In genomic region chr10:130809181-130809580, GRCh38 we compare ENCODE assay signal across 16 cellular contexts.
DNase-seq lines count a peak whose midpoint lies in the region; ATAC-seq and TF ChIP-seq lines count a peak whose summit lies in the region.
"Had no signal": no experiment of that assay in that cellular context is flagged by ENCODE, and none has a peak within 500 bp of the region (broad histone marks: within the 10 kb centered on the region; RNA-seq: fewer than 3 reads in every experiment).

No MANE protein-coding gene starts in this region.

- H3K36me3 Mint-ChIP-seq in osteocyte (ENCODE audit: unreplicated experiment): no peaks in the 10 kb centered on the region
- H3K36me3 Mint-ChIP-seq: CD14-positive monocyte; CD4-positive, alpha-beta memory T cell had no signal

- no peaks in the 10 kb centered on the region for H3K36me3 ChIP-seq in stomach
- H3K36me3 ChIP-seq: BLaER1 had no signal

- no peak for TF ChIP-seq EP300 in stomach (IDR thresholded peaks at IDR 0.05)

- TF ChIP-seq POLR2A in stomach (IDR thresholded peaks at IDR 0.05): no peak

- H3K4me1 ChIP-seq in stomach: no peaks in the 10 kb centered on the region
- H3K4me1 ChIP-seq: A549 had no signal

- peaks cover 0 to 25% (median 0%) of the 10 kb centered on the region in 3 donors for H3K27me3 ChIP-seq in stomach
- H3K27me3 ChIP-seq: BLaER1 had no signal

- no peaks in the 10 kb centered on the region for H3K4me1 Mint-ChIP-seq in osteocyte (ENCODE audit: unreplicated experiment)
- H3K4me1 Mint-ChIP-seq: CD14-positive monocyte; CD4-positive, alpha-beta memory T cell had no signal

- no peaks in the 10 kb centered on the region for H3K27me3 Mint-ChIP-seq in osteocyte (ENCODE audit: unreplicated experiment)
- H3K27me3 Mint-ChIP-seq: CD4-positive, alpha-beta memory T cell had no signal

- WGBS in stomach, 5 donors: 78 to 83% (median 82%) methylated on average over 9 of the region's 9 CpGs

- H3K4me3 Mint-ChIP-seq in osteocyte (ENCODE audit: unreplicated experiment): no peak overlapping the region
- H3K4me3 Mint-ChIP-seq: CD14-positive monocyte; CD4-positive, alpha-beta memory T cell; H9 had no signal

- H3K9me3 Mint-ChIP-seq in osteocyte (ENCODE audit: unreplicated experiment): peaks cover 28% of the 10 kb centered on the region
- H3K9me3 Mint-ChIP-seq: H9 had no signal

- TF ChIP-seq CTCF in osteocyte (IDR thresholded peaks at IDR 0.05) (no peak), stomach (IDR thresholded peaks at IDR 0.05) (no peak)

- intact Hi-C loops in stomach (cut with DNase I; ENCODE audit: low total_unique reads): no loop called here

- no peak overlapping the region for H3K27ac ChIP-seq in stomach
- H3K27ac ChIP-seq: 22Rv1, A549, BLaER1 had no signal

- no peak for ATAC-seq in left lobe of liver
- ATAC-seq: A549, HepG2 had no signal

- no peak overlapping the region for H3K27ac Mint-ChIP-seq in osteocyte (ENCODE audit: unreplicated experiment)
- H3K27ac Mint-ChIP-seq: CD14-positive monocyte; CD4-positive, alpha-beta memory T cell; H9 had no signal

- no peak overlapping the region for H3K4me3 ChIP-seq in stomach
- H3K4me3 ChIP-seq: A549, BLaER1 had no signal

- peaks cover 0 to 7% (median 0%) of the 10 kb centered on the region in 4 donors for H3K9me3 ChIP-seq in stomach
- H3K9me3 ChIP-seq: A549 had no signal

- peak; percentile 35 for DNase-seq in activated CD8-positive, alpha-beta memory T cell treated with anti-CD3 and anti-CD28 coated beads for 24 hours
- DNase-seq in activated CD8-positive, alpha-beta memory T cell treated with anti-CD3 and anti-CD28 coated beads, Interleukin-2, amount 50 U/mL, for 48 hours: no peak
- DNase-seq in left lobe of liver (ENCODE audit: low spot score): peak; percentile 18
- DNase-seq in osteocyte (ENCODE audit: extremely low spot score, unreplicated experiment): peak; percentile 78
- DNase-seq in cerebellar cortex (ENCODE audit: low spot score): no peak
- DNase-seq in amygdala (lab: John Stamatoyannopoulos, UW): no peak
- no peak for DNase-seq in stomach
- DNase-seq: CD4-positive, alpha-beta memory T cell; DMS79 treated with DMSO at 0.1 percent for 48 hours; GF-D8; H9 had no signal

Comparison
In these comparisons a context has a peak if more than half of its experiments do, and no peak if none do; other contexts are left out.
1. DNase-seq: peak in activated CD8-positive, alpha-beta memory T cell treated with anti-CD3 and anti-CD28 coated beads for 24 hours (single experiment), left lobe of liver (single experiment) and osteocyte (single experiment); none in activated CD8-positive, alpha-beta memory T cell treated with anti-CD3 and anti-CD28 coated beads, Interleukin-2, amount 50 U/mL, for 48 hours (single experiment), cerebellar cortex (single experiment), amygdala (0 of 56) and stomach (single experiment).